20 cellular contexts compared by ENCODE assay signal in genomic region chr6:15709665-15710269, GRCh38.
"Had no signal": no experiment of that assay in that cellular context is flagged by ENCODE, and none has a peak within 500 bp of the region (broad histone marks: within the 10 kb centered on the region; RNA-seq: fewer than 3 reads in every experiment).

No MANE protein-coding gene starts in this region.

- H3K27ac ChIP-seq: VCaP had no signal

- ATAC-seq: activated T-helper 17 cell treated with anti-CD3 and anti-CD28 coated beads, Interleukin-2, amount 50 U/mL, for 72 hours had no signal

- FAIRE-seq: astrocyte had no signal

- H3K9me3 ChIP-seq: SK-N-SH had no signal

- DNase-seq: activated CD4-positive, alpha-beta memory T cell treated with anti-CD3 and anti-CD28 coated beads, Interleukin-2, amount 10 ng/mL, durations not matched to agents 7 days and 5 days; activated CD4-positive, alpha-beta T cell treated with anti-CD3 and anti-CD28 coated beads, Interleukin-2, amount 10 ng/mL, durations not matched to agents 7 days and 5 days; activated CD4-positive, CD25-positive, alpha-beta regulatory T cell; activated gamma-delta T cell; activated naive CD4-positive, alpha-beta T cell treated with anti-CD3 and anti-CD28 coated beads for 36 hours; activated T-cell treated with anti-CD3 and anti-CD28 coated beads for 4 hours; activated T-cell treated with anti-CD3 and anti-CD28 coated beads, Interleukin-2, amount 50 U/mL, for 48 hours; amygdala; cortex of kidney; NCI-H1105 treated with DMSO at 0.1 percent for 48 hours; NCI-H1436 treated with DMSO at 0.1 percent for 48 hours; NCI-H187; NCI-H2081; NCI-H510A treated with DMSO at 0.1 percent for 48 hours; NCI-H69; SK-N-SH; SW 1271 had no signal

- H3K4me2 ChIP-seq: SK-N-SH had no signal

- H3K9ac ChIP-seq: SK-N-SH had no signal
